Comparison of ENCODE assay signal across 8 cellular contexts in genomic region chr2:43226558-43226954, GRCh38. TPM values are rescaled to one million over a fixed set of nuclear protein-coding genes. Genes with fewer than 3 reads are reported as not detected.
DNase-seq lines count a peak whose midpoint lies in the region; ATAC-seq and TF ChIP-seq lines count a peak whose summit lies in the region.

Gene ZFP36L2, minus strand, starts transcription at chr2:43226606. Its CDS starts 291 bp downstream, at chr2:43226315.

- peak; percentile 96 for DNase-seq in NCI-H69 (lab: John Stamatoyannopoulos, UW)
- DNase-seq in activated CD4-positive, alpha-beta T cell treated with anti-CD3 and anti-CD28 coated beads, Interleukin-2, amount 10 ng/mL, durations not matched to agents 7 days and 5 days: peak; percentile 95
- DNase-seq in coronary artery (ENCODE audit: low spot score): peak; percentile 97
- peak; percentile 97 for DNase-seq in left lobe of liver (ENCODE audit: low spot score)
- DNase-seq in stimulated activated CD4-positive, alpha-beta T cell treated with anti-CD3 and anti-CD28 coated beads, Interleukin-4, amount 100 ng/mL, for 1 hour: peak; percentile 95

- peak within 1 kb of the TSS; percentile 91 to 100 (median 97) for H3K4me2 ChIP-seq in BLaER1 treated with 17β-estradiol and CSF1 and Interleukin-3, amounts not matched to agents 10 nM and 100 nM

- H3K9ac ChIP-seq in BLaER1 treated with 17β-estradiol and CSF1 and Interleukin-3, amounts not matched to agents 10 nM and 100 nM: peak within 1 kb of the TSS; percentile 91 to 100 (median 98)

- peak; percentile 50 for ATAC-seq in GM19351 (IDR thresholded peaks at IDR 0.05; ENCODE audit: unreplicated experiment)
- peak; percentile 40 for ATAC-seq in HG03469 (IDR thresholded peaks at IDR 0.05; ENCODE audit: unreplicated experiment)
- ATAC-seq in left lobe of liver: peak; percentile 64

- no peaks in the 10 kb centered on the region for H3K9me3 Mint-ChIP-seq in activated CD4-positive, alpha-beta T cell treated with anti-CD3 and anti-CD28 coated beads, Interleukin-2, amount 10 ng/mL, durations not matched to agents 7 days and 5 days

- H4K20me1 ChIP-seq in BLaER1 treated with 17β-estradiol and CSF1 and Interleukin-3, amounts not matched to agents 10 nM and 100 nM: peaks cover 38 to 48% (median 47%) of the 10 kb centered on the region in 11 experiments

- H3K4me1 Mint-ChIP-seq in activated CD4-positive, alpha-beta T cell treated with anti-CD3 and anti-CD28 coated beads, Interleukin-2, amount 10 ng/mL, durations not matched to agents 7 days and 5 days: peaks cover 29% of the 10 kb centered on the region

- H3K4me3 ChIP-seq in BLaER1 treated with 17β-estradiol and CSF1 and Interleukin-3, amounts not matched to agents 10 nM and 100 nM: peak within 1 kb of the TSS; percentile 75 to 95 (median 89)
- H3K4me3 ChIP-seq in coronary artery: peak within 1 kb of the TSS; percentile 94

- TF ChIP-seq CTCF in coronary artery (IDR thresholded peaks at IDR 0.05): no peak

- peak within 1 kb of the TSS; percentile 95 for H3K27ac Mint-ChIP-seq in activated CD4-positive, alpha-beta T cell treated with anti-CD3 and anti-CD28 coated beads, Interleukin-2, amount 10 ng/mL, durations not matched to agents 7 days and 5 days

- peak within 1 kb of the TSS; percentile 89 to 100 (median 97) for H3K27ac ChIP-seq in BLaER1 treated with 17β-estradiol and CSF1 and Interleukin-3, amounts not matched to agents 10 nM and 100 nM
- peak within 1 kb of the TSS; percentile 98 to 99 for H3K27ac ChIP-seq in coronary artery

- POLR2A ChIA-PET in activated CD4-positive, alpha-beta T cell treated with anti-CD3 and anti-CD28 coated beads, Interleukin-2, amount 10 ng/mL, durations not matched to agents 7 days and 5 days (lab: Charles Lee): interaction anchor here (1.1 to 3.7 kb wide), 2 partner anchors 32 to 94 kb away, joined by 6 to 18 read pairs; no protein-coding TSS in a partner anchor

- peaks cover 0 to 13% (median 0%) of the 10 kb centered on the region in 11 experiments; a peak in 7 of 22 replicates for H3K9me3 ChIP-seq in BLaER1 treated with 17β-estradiol and CSF1 and Interleukin-3, amounts not matched to agents 10 nM and 100 nM (replicated peaks in 1 of 11)

- no peaks in the 10 kb centered on the region for H3K27me3 ChIP-seq in BLaER1 treated with 17β-estradiol and CSF1 and Interleukin-3, amounts not matched to agents 10 nM and 100 nM

- H3K36me3 ChIP-seq in BLaER1 treated with 17β-estradiol and CSF1 and Interleukin-3, amounts not matched to agents 10 nM and 100 nM: peaks cover 37 to 63% (median 52%) of the 10 kb centered on the region in 11 experiments

- H3K4me1 ChIP-seq in BLaER1 treated with 17β-estradiol and CSF1 and Interleukin-3, amounts not matched to agents 10 nM and 100 nM: peaks cover 33 to 49% (median 39%) of the 10 kb centered on the region in 10 experiments

- peaks cover 49% of the 10 kb centered on the region for H3K36me3 Mint-ChIP-seq in activated CD4-positive, alpha-beta T cell treated with anti-CD3 and anti-CD28 coated beads, Interleukin-2, amount 10 ng/mL, durations not matched to agents 7 days and 5 days (ENCODE audit: low read depth)

- CTCF ChIA-PET in activated CD4-positive, alpha-beta T cell treated with anti-CD3 and anti-CD28 coated beads, Interleukin-2, amount 10 ng/mL, durations not matched to agents 7 days and 5 days (lab: Charles Lee): interaction anchor here (1.2 to 29.8 kb wide), 8 partner anchors 35 to 279 kb away, joined by 3 to 525 read pairs (median 5); no protein-coding TSS in a partner anchor

- H3K27me3 Mint-ChIP-seq in activated CD4-positive, alpha-beta T cell treated with anti-CD3 and anti-CD28 coated beads, Interleukin-2, amount 10 ng/mL, durations not matched to agents 7 days and 5 days: peaks cover 3% of the 10 kb centered on the region

- peak within 1 kb of the TSS; percentile 99 for H3K4me3 Mint-ChIP-seq in activated CD4-positive, alpha-beta T cell treated with anti-CD3 and anti-CD28 coated beads, Interleukin-2, amount 10 ng/mL, durations not matched to agents 7 days and 5 days

RNA-seq across cellular contexts. Expression of gene ZFP36L2, which starts in this region (rescaled TPM):
- 100 to 1,000 TPM; 210 to 228 TPM for total RNA-seq in activated CD4-positive, alpha-beta T cell treated with anti-CD3 and anti-CD28 coated beads, Interleukin-2, amount 10 ng/mL, durations not matched to agents 7 days and 5 days
- total RNA-seq in left lobe of liver: 60.6 TPM

Comparison
In these comparisons a context has a peak if more than half of its experiments do, and no peak if none do; other contexts are left out.
1. Peak in every context shown above with its lines: DNase-seq, ATAC-seq, H3K4me3 ChIP-seq and H3K27ac ChIP-seq.